Comparison of ENCODE assay signal across 13 cellular contexts in genomic region chr11:44852159-44852707, GRCh38.
A peak's percentile ranks its signal among the peaks of the same experiment; 100 is the strongest.
DNase-seq lines count a peak whose midpoint lies in the region; ATAC-seq and TF ChIP-seq lines count a peak whose summit lies in the region.
"Had no signal": no experiment of that assay in that cellular context is flagged by ENCODE, and none has a peak within 500 bp of the region (broad histone marks: within the 10 kb centered on the region; RNA-seq: fewer than 3 reads in every experiment).

No MANE protein-coding gene starts in this region.

- H3K9ac ChIP-seq in mammary epithelial cell (ENCODE audit: insufficient read depth, low read length): no peak overlapping the region

- peak; percentile 13 for DNase-seq in MCF 10A (ENCODE audit: unreplicated experiment)
- no peak for DNase-seq in mammary epithelial cell
- no peak for DNase-seq in RWPE2 (ENCODE audit: low spot score)
- DNase-seq in foreskin keratinocyte: peak in 1 of 2 donors; percentile 28
- no peak for DNase-seq in NCI-H2227 (lab: John Stamatoyannopoulos, UW; ENCODE audit: unreplicated experiment)
- no peak for DNase-seq in HAP-1 (ENCODE audit: low spot score in 2 of 2)
- DNase-seq in NCI-H510A treated with DMSO at 0.1 percent for 48 hours (lab: John Stamatoyannopoulos, UW): no peak
- DNase-seq in activated CD4-positive, alpha-beta T cell treated with anti-CD3 and anti-CD28 coated beads for 48 hours: no peak
- DNase-seq: CD4-positive, CD25-positive, alpha-beta regulatory T cell; DMS79 treated with DMSO at 0.1 percent for 48 hours; NCI-H1092 treated with DMSO at 0.1 percent for 48 hours; NCI-H1694 treated with DMSO at 0.1 percent for 48 hours had no signal

- BruUV-seq in MCF 10A (replicated peaks; lab: Mats Ljungman, UMichigan) (no TSS peak), mammary epithelial cell (replicated peaks; lab: Mats Ljungman, UMichigan) (no TSS peak)

- no peaks in the 10 kb centered on the region for H3K4me1 Mint-ChIP-seq in MCF 10A (ENCODE audit: insufficient read depth, unreplicated experiment)

- POLR2A ChIA-PET in MCF 10A (lab: Yijun Ruan, JAX): interaction anchor here (0.7 to 1.5 kb wide), 2 partner anchors 10 to 214 kb away, joined by 3 to 4 read pairs; no protein-coding TSS in a partner anchor

- H3K27me3 Mint-ChIP-seq in MCF 10A (ENCODE audit: insufficient read depth, unreplicated experiment): peaks cover 15% of the 10 kb centered on the region
- H3K27me3 Mint-ChIP-seq: CD4-positive, CD25-positive, alpha-beta regulatory T cell had no signal

- H3K4me3 Mint-ChIP-seq in MCF 10A (ENCODE audit: unreplicated experiment): no peak overlapping the region
- H3K4me3 Mint-ChIP-seq: CD4-positive, CD25-positive, alpha-beta regulatory T cell had no signal

- WGBS in mammary epithelial cell (ENCODE audit: low coverage, missing lambda C conversion rate): 64% methylated on average over 1 of the region's 1 CpG

- H3K9me3 ChIP-seq in mammary epithelial cell (replicated peaks; ENCODE audit: insufficient read depth, low read length) (no peaks in the 10 kb centered on the region), RWPE2 (ENCODE audit: severe bottlenecking) (no peaks in the 10 kb centered on the region), HAP-1 (no peaks in the 10 kb centered on the region)

- H3K79me2 ChIP-seq in mammary epithelial cell (ENCODE audit: insufficient read depth, low read length): no peaks in the 10 kb centered on the region

- no peaks in the 10 kb centered on the region for H3K36me3 ChIP-seq in mammary epithelial cell (ENCODE audit: insufficient read depth, low read length)
- no peaks in the 10 kb centered on the region for H3K36me3 ChIP-seq in RWPE2 (ENCODE audit: low read depth)
- no peaks in the 10 kb centered on the region for H3K36me3 ChIP-seq in HAP-1 (replicated peaks)

- H3K27ac ChIP-seq in mammary epithelial cell (ENCODE audit: insufficient read depth, low read depth, low read length) (no peak overlapping the region), RWPE2 (ENCODE audit: poor library complexity, severe bottlenecking) (no peak overlapping the region), foreskin keratinocyte (no peak overlapping the region)

- no peaks in the 10 kb centered on the region for H3K9me3 Mint-ChIP-seq in MCF 10A (ENCODE audit: unreplicated experiment)
- H3K9me3 Mint-ChIP-seq: CD4-positive, CD25-positive, alpha-beta regulatory T cell had no signal

- intact Hi-C loops in MCF 10A (cut with micrococcal nuclease) (no loop called here), mammary epithelial cell (cut with micrococcal nuclease) (no loop called here)

- no peak overlapping the region for H3K27ac Mint-ChIP-seq in MCF 10A (ENCODE audit: low read depth, unreplicated experiment)
- H3K27ac Mint-ChIP-seq: CD4-positive, CD25-positive, alpha-beta regulatory T cell had no signal

- no peak overlapping the region for H3K4me2 ChIP-seq in mammary epithelial cell (ENCODE audit: insufficient read depth, low read depth, low read length)

- TF ChIP-seq CTCF in MCF 10A (IDR thresholded peaks at IDR 0.05; ENCODE audit: unreplicated experiment) (no peak), mammary epithelial cell (conservative IDR thresholded peaks at IDR 0.05 in 1 of 2, IDR thresholded peaks at IDR 0.05 in 1 of 2; ENCODE audit: extremely low read depth in 1 of 2, insufficient read depth in 1 of 2, low read depth in 1 of 2, low read length in 2 of 2) (no peak), RWPE2 (IDR thresholded peaks at IDR 0.05; ENCODE audit: poor library complexity, severe bottlenecking) (no peak), foreskin keratinocyte (conservative IDR thresholded peaks at IDR 0.05) (no peak)

- dilution Hi-C loops in mammary epithelial cell (cut with HindIII; ENCODE audit: low sequenced_read_pairs): no loop called here

- peaks cover 8% of the 10 kb centered on the region for H3K27me3 ChIP-seq in mammary epithelial cell (ENCODE audit: insufficient read depth, low read length)
- H3K27me3 ChIP-seq in RWPE2 (ENCODE audit: insufficient read depth, poor library complexity, severe bottlenecking): no peaks in the 10 kb centered on the region
- peaks cover 33% of the 10 kb centered on the region for H3K27me3 ChIP-seq in foreskin keratinocyte
- no peaks in the 10 kb centered on the region for H3K27me3 ChIP-seq in HAP-1 (ENCODE audit: low read depth)

- peak; percentile 44; the same call in 2 of the 3 replicates for ATAC-seq in RWPE2 (ENCODE audit: low read depth)
- ATAC-seq in foreskin keratinocyte: peak; percentile 22
- ATAC-seq: HCT116 had no signal

- in situ Hi-C loops in mammary epithelial cell (cut with MboI; ENCODE audit: low sequenced_read_pairs in 2 of 2) (no loop called here), HAP-1 (cut with MboI; ENCODE audit: low sequenced_read_pairs) (no loop called here)

- no peaks in the 10 kb centered on the region for H3K36me3 Mint-ChIP-seq in MCF 10A (ENCODE audit: insufficient read depth, unreplicated experiment)

- H3K4me1 ChIP-seq in mammary epithelial cell (ENCODE audit: insufficient read depth, low read length): no peaks in the 10 kb centered on the region
- H3K4me1 ChIP-seq in RWPE2 (ENCODE audit: insufficient read depth, poor library complexity, severe bottlenecking): no peaks in the 10 kb centered on the region
- peaks cover 6% of the 10 kb centered on the region for H3K4me1 ChIP-seq in foreskin keratinocyte
- H3K4me1 ChIP-seq in HAP-1: no peaks in the 10 kb centered on the region

- CTCF ChIA-PET in MCF 10A (lab: Yijun Ruan, JAX) (interaction anchor here (0.6 to 0.7 kb wide), 2 partner anchors 240 to 920 kb away, joined by 3 to 4 read pairs; no protein-coding TSS in a partner anchor), mammary epithelial cell (lab: Charles Lee; ENCODE audit: low non-redundant PET) (no interaction called here)

- no peaks in the 10 kb centered on the region for H4K20me1 ChIP-seq in mammary epithelial cell (ENCODE audit: insufficient read depth, low read length)

- no peak overlapping the region for H2AFZ ChIP-seq in mammary epithelial cell (ENCODE audit: low read depth, low read length)

- H3K4me3 ChIP-seq in mammary epithelial cell (replicated peaks in 1 of 3; ENCODE audit: insufficient read depth in 1 of 3, low read depth in 2 of 3, low read length in 3 of 3) (no peak overlapping the region), RWPE2 (ENCODE audit: severe bottlenecking) (no peak overlapping the region), HAP-1 (no peak overlapping the region)
